Comparison of ENCODE assay signal across 10 cellular contexts in genomic region chr3:101310580-101311375, GRCh38. TPM values are rescaled to one million over a fixed set of nuclear protein-coding genes. Genes with fewer than 3 reads are reported as not detected.
A peak's percentile ranks its signal among the peaks of the same experiment; 100 is the strongest.
DNase-seq lines count a peak whose midpoint lies in the region; ATAC-seq and TF ChIP-seq lines count a peak whose summit lies in the region.
"Had no signal": no experiment of that assay in that cellular context is flagged by ENCODE, and none has a peak within 500 bp of the region (broad histone marks: within the 10 kb centered on the region; RNA-seq: fewer than 3 reads in every experiment).

No MANE protein-coding gene starts in this region.

- no peak for TF ChIP-seq CTCF in astrocyte of the cerebellum (IDR thresholded peaks at IDR 0.05; ENCODE audit: low read depth, low read length, missing control alignments)
- TF ChIP-seq CTCF in testis (IDR thresholded peaks at IDR 0.05): no peak

- TF ChIP-seq POLR2A in testis (IDR thresholded peaks at IDR 0.05): no peak

- H3K36me3 ChIP-seq in testis (ENCODE audit: low read depth, missing control alignments): no peaks in the 10 kb centered on the region

- no peak for ATAC-seq in stimulated activated naive CD8-positive, alpha-beta T cell treated with anti-CD3 and anti-CD28 coated beads, Interleukin-15, Interleukin-2, amounts not matched to agents 100 U/mL and 50 U/mL, for 24 hours
- ATAC-seq: activated CD4-positive, CD25-positive, alpha-beta regulatory T cell treated with anti-CD3 and anti-CD28 coated beads, Interleukin-2, amount 50 U/mL, for 24 hours had no signal

- H3K4me3 ChIP-seq in astrocyte of the cerebellum (ENCODE audit: low read depth, low read length) (no peak overlapping the region), testis (no peak overlapping the region)

- DNase-seq in HCEC 1CT (peak; percentile 17), astrocyte of the cerebellum (ENCODE audit: low read depth) (peak; percentile 23), left kidney (ENCODE audit: low read depth, low spot score) (peak; percentile 87), stromal cell of bone marrow (ENCODE audit: low read depth) (peak; percentile 87), COLO668 (lab: John Stamatoyannopoulos, UW; ENCODE audit: unreplicated experiment) (no peak), testis (no peak), COR-L47 (lab: John Stamatoyannopoulos, UW) (no peak)
- no peak for DNase-seq in stimulated activated naive CD8-positive, alpha-beta T cell treated with anti-CD3 and anti-CD28 coated beads, Interleukin-15, Interleukin-2, amounts not matched to agents 100 U/mL and 50 U/mL, for 24 hours
- DNase-seq: NCI-H2171 treated with DMSO at 0.1 percent for 48 hours had no signal

- no peaks in the 10 kb centered on the region for H3K9me3 ChIP-seq in testis

- no peak overlapping the region for H3K27ac ChIP-seq in testis

- no peaks in the 10 kb centered on the region for H3K27me3 ChIP-seq in testis

- intact Hi-C loops in testis (cut with DNase I; ENCODE audit: low total_unique reads): no loop called here

- in situ Hi-C loops in astrocyte of the cerebellum (cut with HindIII; ENCODE audit: low sequenced_read_pairs): no loop called here

- no peaks in the 10 kb centered on the region for H3K4me1 ChIP-seq in testis

- 37 to 48% methylated on average over 2 of the region's 2 CpGs for WGBS in testis, 2 donors

RNA-seq across cellular contexts. Expression of gene IMPG2, which starts 9.6 kb away (rescaled TPM):
- total RNA-seq in testis: under 1 TPM; 0.39 to 0.50 TPM
- polyA plus RNA-seq in testis (ENCODE audit: insufficient read depth, low read depth, low replicate concordance): 0.53 TPM

Comparison
In these comparisons a context has a peak if more than half of its experiments do, and no peak if none do; other contexts are left out.
1. DNase-seq: peak in HCEC 1CT (single experiment), astrocyte of the cerebellum (single experiment), left kidney (single experiment) and stromal cell of bone marrow (single experiment); none in COLO668 (single experiment), testis (single experiment), stimulated activated naive CD8-positive, alpha-beta T cell treated with anti-CD3 and anti-CD28 coated beads, Interleukin-15, Interleukin-2, amounts not matched to agents 100 U/mL and 50 U/mL, for 24 hours (single experiment) and COR-L47 (single experiment).